In genomic region chr1:209689484-209689883, GRCh38 we compare ENCODE assay signal across 12 cellular contexts. TPM values are rescaled to one million over a fixed set of nuclear protein-coding genes. Genes with fewer than 3 reads are reported as not detected.
DNase-seq lines count a peak whose midpoint lies in the region; ATAC-seq and TF ChIP-seq lines count a peak whose summit lies in the region.
"Had no signal": no experiment of that assay in that cellular context is flagged by ENCODE, and none has a peak within 500 bp of the region (broad histone marks: within the 10 kb centered on the region; RNA-seq: fewer than 3 reads in every experiment).

No MANE protein-coding gene starts in this region.

- TF ChIP-seq CTCF in mucosa of descending colon (IDR thresholded peaks at IDR 0.05) = no peak

- H3K9me3 ChIP-seq in mucosa of descending colon = no peaks in the 10 kb centered on the region

- H3K36me3 ChIP-seq in mucosa of descending colon (ENCODE audit: low read depth) = no peaks in the 10 kb centered on the region

- H3K4me3 ChIP-seq in mucosa of descending colon = no peak overlapping the region
- H3K4me3 ChIP-seq: dorsolateral prefrontal cortex had no signal

- intact Hi-C loops in mucosa of descending colon (cut with DNase I, micrococcal nuclease) = no loop called here

- peak; percentile 39 for ATAC-seq in mucosa of descending colon
- ATAC-seq in HG03457 (IDR thresholded peaks at IDR 0.05; ENCODE audit: unreplicated experiment) = no peak
- ATAC-seq in GM19351 (IDR thresholded peaks at IDR 0.05; ENCODE audit: unreplicated experiment) = no peak
- ATAC-seq: naive thymus-derived CD4-positive, alpha-beta T cell had no signal

- DNase-seq in DMS 273 (lab: John Stamatoyannopoulos, UW; ENCODE audit: unreplicated experiment) (peak; percentile 55), DMS 273 treated with DMSO at 0.1 percent for 48 hours (lab: John Stamatoyannopoulos, UW) (no peak), HT-29 (ENCODE audit: low spot score) (peak; percentile 40), amniotic epithelial cell (ENCODE audit: low read depth) (peak; percentile 78), mucosa of descending colon (peak in 1 of 3 donors; percentile 40), NCI-H774 (lab: John Stamatoyannopoulos, UW) (no peak)
- DNase-seq: activated naive CD4-positive, alpha-beta T cell; dorsolateral prefrontal cortex; naive thymus-derived CD4-positive, alpha-beta T cell; stimulated activated CD4-positive, alpha-beta T cell treated with anti-CD3 and anti-CD28 coated beads, Interleukin-15, amount 100 ng/mL, for 24 hours had no signal

- no peaks in the 10 kb centered on the region for H3K4me1 ChIP-seq in mucosa of descending colon (ENCODE audit: low read depth)

RNA-seq across cellular contexts. Expression of gene G0S2, which starts 14.3 kb away (rescaled TPM):
- 3.2 TPM in 2 replicates for total RNA-seq in HT-29 (2014; rRNA removed; shearing (Covaris generic))
- 10 to 100 TPM in 1 of 3 donors, 1 to 10 TPM in 2; 5.8 to 13.5 (median 9.0) TPM for total RNA-seq in mucosa of descending colon

RNA-seq across cellular contexts. Expression of gene HSD11B1, which starts 15.2 kb away (rescaled TPM):
- total RNA-seq in HT-29 (2014; rRNA removed; shearing (Covaris generic)) = not detected in 2 replicates
- 1 to 10 TPM in 2 of 3 donors, not detected in 1; 2.8 to 5.7 TPM for total RNA-seq in mucosa of descending colon

RNA-seq across cellular contexts. Expression of gene LAMB3, which starts 37.3 kb away (rescaled TPM):
- 109 and 120 TPM in 2 replicates for total RNA-seq in HT-29 (2014; rRNA removed; shearing (Covaris generic))
- total RNA-seq in mucosa of descending colon = 100 to 1,000 TPM in 1 of 3 donors, 10 to 100 TPM in 2; 40.3 to 142 (median 62.1) TPM

Comparison
In these comparisons a context has a peak if more than half of its experiments do, and no peak if none do; other contexts are left out.
1. DNase-seq: peak in DMS 273 (single experiment), HT-29 (single experiment) and amniotic epithelial cell (single experiment); none in DMS 273 treated with DMSO at 0.1 percent for 48 hours (single experiment) and NCI-H774 (single experiment).